ENCODE assay signal across 13 cellular contexts in genomic region chr1:76284842-76285241, GRCh38.
"Had no signal": no experiment of that assay in that cellular context is flagged by ENCODE, and none has a peak within 500 bp of the region (broad histone marks: within the 10 kb centered on the region; RNA-seq: fewer than 3 reads in every experiment).

No MANE protein-coding gene starts in this region.

- H3K9me3 ChIP-seq: breast epithelium, heart left ventricle, pancreas, stomach had no signal

- H3K27me3 Mint-ChIP-seq: activated CD4-positive, alpha-beta T cell treated with anti-CD3 and anti-CD28 coated beads for 36 hours; dendritic cell treated with granulocyte-macrophage colony-stimulating factor and Interleukin-4, amounts not matched to agents 40 ng/mL and 50 ng/mL, for 4 days; effector memory CD8-positive, alpha-beta T cell had no signal

- H3K9me3 Mint-ChIP-seq: dendritic cell treated with granulocyte-macrophage colony-stimulating factor and Interleukin-4, amounts not matched to agents 40 ng/mL and 50 ng/mL, for 4 days; effector memory CD8-positive, alpha-beta T cell had no signal

- H3K27ac Mint-ChIP-seq: dendritic cell treated with granulocyte-macrophage colony-stimulating factor and Interleukin-4, amounts not matched to agents 40 ng/mL and 50 ng/mL, for 4 days; effector memory CD8-positive, alpha-beta T cell; immature natural killer cell had no signal

- ATAC-seq: effector memory CD8-positive, alpha-beta T cell; heart left ventricle; pancreas; sciatic nerve had no signal

- H3K36me3 Mint-ChIP-seq: immature natural killer cell had no signal

- H3K4me1 ChIP-seq: breast epithelium, pancreas, stomach had no signal

- H3K4me1 Mint-ChIP-seq: immature natural killer cell had no signal

- H3K4me3 ChIP-seq: breast epithelium, heart left ventricle, pancreas, SK-N-MC, stomach had no signal

- DNase-seq: activated CD4-positive, alpha-beta T cell treated with anti-CD3 and anti-CD28 coated beads for 36 hours; activated CD8-positive, alpha-beta memory T cell treated with anti-CD3 and anti-CD28 coated beads, Interleukin-2, amount 50 U/mL, for 48 hours; activated naive CD4-positive, alpha-beta T cell; aorta; effector memory CD8-positive, alpha-beta T cell; heart left ventricle; immature natural killer cell; pancreas; stomach had no signal

- H3K27ac ChIP-seq: breast epithelium, heart left ventricle, pancreas, SK-N-MC, stomach had no signal

- H3K36me3 ChIP-seq: breast epithelium, heart left ventricle, pancreas, stomach had no signal

- H3K4me3 Mint-ChIP-seq: activated CD4-positive, alpha-beta T cell treated with anti-CD3 and anti-CD28 coated beads for 36 hours; dendritic cell treated with granulocyte-macrophage colony-stimulating factor and Interleukin-4, amounts not matched to agents 40 ng/mL and 50 ng/mL, for 4 days; effector memory CD8-positive, alpha-beta T cell; immature natural killer cell had no signal

- H3K27me3 ChIP-seq: breast epithelium, heart left ventricle, pancreas, stomach had no signal
